In the genomic region with DNA sequence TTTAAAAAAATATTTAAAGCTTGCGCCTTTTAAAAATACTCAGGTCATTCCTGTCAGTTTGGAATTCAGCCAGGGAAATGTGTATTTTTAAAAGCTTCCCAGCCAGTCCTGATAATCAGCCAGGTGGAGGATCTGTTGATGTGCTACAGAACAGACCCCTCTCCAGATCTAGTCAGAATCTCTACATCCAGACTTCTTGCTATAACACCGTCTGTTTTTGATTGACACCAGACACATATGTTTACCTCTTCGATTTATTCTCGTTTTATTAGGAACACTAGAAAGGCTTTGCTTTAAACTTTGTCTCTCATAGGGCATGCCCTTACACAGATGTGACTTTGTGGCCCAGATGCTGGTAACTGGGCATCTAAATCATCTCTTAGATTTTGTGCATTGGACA, we compare ENCODE assay signal across 20 cellular contexts. TPM values are rescaled to one million over a fixed set of nuclear protein-coding genes. Genes with fewer than 3 reads are reported as not detected.
A peak's percentile ranks its signal among the peaks of the same experiment; 100 is the strongest.
DNase-seq lines count a peak whose midpoint lies in the region; ATAC-seq, FAIRE-seq and TF ChIP-seq lines count a peak whose summit lies in the region.
"Had no signal": no experiment of that assay in that cellular context is flagged by ENCODE, and none has a peak within 500 bp of the region (broad histone marks: within the 10 kb centered on the region; RNA-seq: fewer than 3 reads in every experiment).

No MANE protein-coding gene starts in this region.

- RAD21 ChIA-PET in GM12878 (lab: Charles Lee; ENCODE audit: unreplicated experiment) = no interaction called here

- H2BK120ac ChIP-seq in mesenchymal stem cell (ENCODE audit: low read depth, low read length) = no peak overlapping the region

- H3K36me3 ChIP-seq in heart left ventricle = no peaks in the 10 kb centered on the region
- no peaks in the 10 kb centered on the region for H3K36me3 ChIP-seq in GM12878 (ENCODE audit: control insufficient read depth in 2 of 2, insufficient read depth in 2 of 2, low read length in 1 of 2)
- H3K36me3 ChIP-seq in mesenchymal stem cell (ENCODE audit: control insufficient read depth in 1 of 2, insufficient read depth in 2 of 2, low read depth in 1 of 2, low read length in 2 of 2) = peaks cover 0 to 7% of the 10 kb centered on the region in 2 experiments
- no peaks in the 10 kb centered on the region for H3K36me3 ChIP-seq in urinary bladder (ENCODE audit: insufficient read depth)
- H3K36me3 ChIP-seq: sigmoid colon had no signal

- no peaks in the 10 kb centered on the region for H3K36me3 Mint-ChIP-seq in T-helper 2 cell treated with Interferon-gamma antibody and Interleukin-4, amounts not matched to agents 5 μg/mL and 100 μg/mL, for 36 hours (ENCODE audit: low read depth)

- H3K9ac ChIP-seq in GM12878 (ENCODE audit: control insufficient read depth, insufficient read depth, low read length) (no peak overlapping the region), mesenchymal stem cell (ENCODE audit: low read length) (no peak overlapping the region)

- SMC1A ChIA-PET in GM12878 (lab: Charles Lee; ENCODE audit: uncharacterized antibody, unreplicated experiment) = no interaction called here

- H3K27me3 Mint-ChIP-seq in T-helper 2 cell treated with Interferon-gamma antibody and Interleukin-4, amounts not matched to agents 5 μg/mL and 100 μg/mL, for 36 hours (ENCODE audit: low read depth) = no peaks in the 10 kb centered on the region
- H3K27me3 Mint-ChIP-seq: CD4-positive, alpha-beta T cell; effector memory CD8-positive, alpha-beta T cell; IgD-negative memory B cell; stimulated activated naive CD8-positive, alpha-beta T cell treated with anti-CD3 and anti-CD28 coated beads, Interleukin-15, Interleukin-2, amounts not matched to agents 100 ng/mL and 50 ng/mL, for 24 hours had no signal

- peak overlapping the region in 1 of 2 experiments; percentile 28 for H2BK12ac ChIP-seq in mesenchymal stem cell (ENCODE audit: low read length in 2 of 2)

- peak overlapping the region; percentile 38 for H2AK5ac ChIP-seq in mesenchymal stem cell (ENCODE audit: low read length, severe bottlenecking)

- no peak overlapping the region for H3K23ac ChIP-seq in mesenchymal stem cell (ENCODE audit: low read length in 2 of 2)

- POLR2A ChIA-PET in GM12878 (lab: Charles Lee) = interaction anchor here (0.5 kb wide), 1 partner anchor 633 kb away, joined by 4 read pairs; no protein-coding TSS in a partner anchor

- DNase-seq in heart left ventricle = no peak
- DNase-seq in right cardiac atrium = no peak
- DNase-seq in GM12878 (ENCODE audit: low read depth, low spot score) = no peak
- no peak for DNase-seq in mesenchymal stem cell
- DNase-seq in T-helper 2 cell treated with Interferon-gamma antibody and Interleukin-4, amounts not matched to agents 5 μg/mL and 100 μg/mL, for 36 hours (ENCODE audit: low spot score) = no peak
- DNase-seq: CD4-positive, alpha-beta T cell; cerebellar nuclear complex; DMS79; effector memory CD8-positive, alpha-beta T cell; NCI-H1694 treated with DMSO at 0.1 percent for 48 hours; SHP77 treated with DMSO at 0.1 percent for 48 hours; sigmoid colon; stimulated activated CD4-positive, alpha-beta T cell treated with anti-CD3 and anti-CD28 coated beads, Interleukin-1b, Interleukin-23, amount 100 ng/mL, for 48 hours had no signal

- peak overlapping the region in 1 of 2 experiments; percentile 49 for H3K4ac ChIP-seq in mesenchymal stem cell (ENCODE audit: low read depth in 1 of 2, low read length in 2 of 2)

- no peaks in the 10 kb centered on the region for H3K9me3 Mint-ChIP-seq in T-helper 2 cell treated with Interferon-gamma antibody and Interleukin-4, amounts not matched to agents 5 μg/mL and 100 μg/mL, for 36 hours
- H3K9me3 Mint-ChIP-seq: CD4-positive, alpha-beta T cell; effector memory CD8-positive, alpha-beta T cell; IgD-negative memory B cell; stimulated activated naive CD8-positive, alpha-beta T cell treated with anti-CD3 and anti-CD28 coated beads, Interleukin-15, Interleukin-2, amounts not matched to agents 100 ng/mL and 50 ng/mL, for 24 hours had no signal

- no peak overlapping the region for H3K14ac ChIP-seq in mesenchymal stem cell (ENCODE audit: low read length in 2 of 2)

- no peak for FAIRE-seq in GM12878 (lab: Jason Lieb, UNC)
- FAIRE-seq: keratinocyte had no signal

- no peaks in the 10 kb centered on the region for H3K27me3 ChIP-seq in heart left ventricle
- H3K27me3 ChIP-seq in right cardiac atrium (ENCODE audit: control insufficient read depth, insufficient read depth) = no peaks in the 10 kb centered on the region
- H3K27me3 ChIP-seq in GM12878 (replicated peaks in 1 of 2; ENCODE audit: control insufficient read depth in 2 of 2, insufficient read depth in 2 of 2, low read length in 1 of 2) = no peaks in the 10 kb centered on the region
- H3K27me3 ChIP-seq in mesenchymal stem cell (ENCODE audit: control insufficient read depth in 1 of 2, insufficient read depth in 1 of 2, low read length in 2 of 2) = no peaks in the 10 kb centered on the region
- H3K27me3 ChIP-seq: sigmoid colon had no signal

- H4K8ac ChIP-seq in mesenchymal stem cell (ENCODE audit: low read length) = no peak overlapping the region

- CTCF ChIA-PET in GM12878 (lab: Yijun Ruan, JAX) = no interaction called here

- H3K4me1 Mint-ChIP-seq in T-helper 2 cell treated with Interferon-gamma antibody and Interleukin-4, amounts not matched to agents 5 μg/mL and 100 μg/mL, for 36 hours (ENCODE audit: low read depth) = peaks cover 22% of the 10 kb centered on the region

- no peaks in the 10 kb centered on the region for H3K79me2 ChIP-seq in GM12878 (ENCODE audit: control insufficient read depth, insufficient read depth, low read length)

- ATAC-seq in heart left ventricle (no peak), right cardiac atrium (no peak), GM12878 (no peak), GM19395 (IDR thresholded peaks at IDR 0.05; ENCODE audit: unreplicated experiment) (no peak), HG02571 (IDR thresholded peaks at IDR 0.05; ENCODE audit: unreplicated experiment) (no peak)
- ATAC-seq: activated CD4-positive, CD25-positive, alpha-beta regulatory T cell treated with anti-CD3 and anti-CD28 coated beads, Interleukin-2, amount 50 U/mL, for 24 hours; effector memory CD8-positive, alpha-beta T cell had no signal

- H2AFZ ChIP-seq in GM12878 (ENCODE audit: control insufficient read depth, low read depth, low read length) = no peak overlapping the region
- H2AFZ ChIP-seq in mesenchymal stem cell (ENCODE audit: low read depth, low read length) = no peak overlapping the region

- no peak overlapping the region for H2BK15ac ChIP-seq in mesenchymal stem cell (ENCODE audit: low read depth, poor library complexity, severe bottlenecking)

- H3K4me3 Mint-ChIP-seq in T-helper 2 cell treated with Interferon-gamma antibody and Interleukin-4, amounts not matched to agents 5 μg/mL and 100 μg/mL, for 36 hours = no peak overlapping the region
- H3K4me3 Mint-ChIP-seq: CD4-positive, alpha-beta T cell; effector memory CD8-positive, alpha-beta T cell; IgD-negative memory B cell; stimulated activated naive CD8-positive, alpha-beta T cell treated with anti-CD3 and anti-CD28 coated beads, Interleukin-15, Interleukin-2, amounts not matched to agents 100 ng/mL and 50 ng/mL, for 24 hours had no signal

- WGBS in heart left ventricle, 4 donors = 31 to 54% (median 43%) methylated on average over 4 of the region's 4 CpGs
- WGBS in right cardiac atrium = 57% methylated on average over 4 of the region's 4 CpGs
- 94% methylated on average over 4 of the region's 4 CpGs for WGBS in GM12878 (ENCODE audit: insufficient coverage, insufficient replicate concordance, low lambda C conversion rate, missing lambda C conversion rate)
- WGBS in mesenchymal stem cell = 63% methylated on average over 4 of the region's 4 CpGs
- WGBS in urinary bladder = 49% methylated on average over 4 of the region's 4 CpGs

- no peak overlapping the region for H4K91ac ChIP-seq in mesenchymal stem cell (ENCODE audit: low read length)

- in situ Hi-C loops in GM12878 (cut with MboI) = no loop called here

- no peaks in the 10 kb centered on the region for H3K9me3 ChIP-seq in heart left ventricle
- H3K9me3 ChIP-seq in right cardiac atrium (ENCODE audit: control insufficient read depth, low read length) = no peaks in the 10 kb centered on the region
- H3K9me3 ChIP-seq in GM12878 (replicated peaks; ENCODE audit: control insufficient read depth, insufficient read depth, low read length) = no peaks in the 10 kb centered on the region
- H3K9me3 ChIP-seq in mesenchymal stem cell (ENCODE audit: control insufficient read depth, low read length) = no peaks in the 10 kb centered on the region
- H3K9me3 ChIP-seq: sigmoid colon had no signal

- H4K20me1 ChIP-seq in GM12878 (ENCODE audit: control insufficient read depth, insufficient read depth) = no peaks in the 10 kb centered on the region

- H2BK5ac ChIP-seq in mesenchymal stem cell (ENCODE audit: low read depth, low read length, poor library complexity, severe bottlenecking) = peak overlapping the region; percentile 24

- H3K4me1 ChIP-seq in heart left ventricle (peaks cover 0 to 40% (median 19%) of the 10 kb centered on the region in 12 donors), right cardiac atrium (ENCODE audit: control insufficient read depth, insufficient read depth, low read length) (no peaks in the 10 kb centered on the region), GM12878 (ENCODE audit: control insufficient read depth, insufficient read depth, low read length) (peaks cover 6% of the 10 kb centered on the region; the same call in 1 of the 2 replicates), mesenchymal stem cell (ENCODE audit: control insufficient read depth, insufficient read depth, low read depth, low read length) (peaks cover 27% of the 10 kb centered on the region), urinary bladder (ENCODE audit: insufficient read depth) (no peaks in the 10 kb centered on the region)

- intact Hi-C loops in heart left ventricle (cut with DNase I) = loop anchor here in 6 of 10 donors (5.0 to 10.0 kb wide), 6 partner anchors 78 to 558 kb away; no protein-coding TSS in a partner anchor
- intact Hi-C loops in right cardiac atrium (cut with DNase I) = loop anchor here in 2 of 4 donors (10.0 kb wide), 1 partner anchor 118 kb away; no protein-coding TSS in a partner anchor
- intact Hi-C loops in GM12878 (cut with micrococcal nuclease; ENCODE audit: unreplicated experiment) = loop anchor here (10.0 kb wide), 1 partner anchor 118 kb away; no protein-coding TSS in a partner anchor

- no peak overlapping the region for H3K4me2 ChIP-seq in GM12878 (ENCODE audit: control insufficient read depth, insufficient read depth)
- no peak overlapping the region for H3K4me2 ChIP-seq in mesenchymal stem cell (ENCODE audit: low read length, poor library complexity, severe bottlenecking)

- peaks cover 1% of the 10 kb centered on the region for H3K79me1 ChIP-seq in mesenchymal stem cell (replicated peaks; ENCODE audit: low read length, poor library complexity, severe bottlenecking)

- no peak for TF ChIP-seq EP300 in GM12878 (IDR thresholded peaks at IDR 0.05; ENCODE audit: borderline replicate concordance in 1 of 2, control insufficient read depth in 1 of 2, low read depth in 2 of 2, low read length in 2 of 2)

- H3K27ac Mint-ChIP-seq in T-helper 2 cell treated with Interferon-gamma antibody and Interleukin-4, amounts not matched to agents 5 μg/mL and 100 μg/mL, for 36 hours = no peak overlapping the region
- H3K27ac Mint-ChIP-seq: CD4-positive, alpha-beta T cell; effector memory CD8-positive, alpha-beta T cell had no signal

- H3K4me3 ChIP-seq in heart left ventricle = no peak overlapping the region
- H3K4me3 ChIP-seq in right cardiac atrium (ENCODE audit: low read length) = no peak overlapping the region
- H3K4me3 ChIP-seq in GM12878 = no peak overlapping the region
- no peak overlapping the region for H3K4me3 ChIP-seq in mesenchymal stem cell (ENCODE audit: insufficient read depth in 1 of 2, low read depth in 1 of 2, low read length in 2 of 2)
- H3K4me3 ChIP-seq in urinary bladder (ENCODE audit: low read depth, low read length) = no peak overlapping the region
- H3K4me3 ChIP-seq: sigmoid colon had no signal

- H3K18ac ChIP-seq in mesenchymal stem cell (ENCODE audit: low read depth in 1 of 2, low read length in 2 of 2) = peak overlapping the region in 1 of 2 experiments; percentile 52

- H3K27ac ChIP-seq in heart left ventricle (peak overlapping the region in 9 of 12 donors; percentile 1 to 89 (median 81)), right cardiac atrium (ENCODE audit: low read length) (no peak overlapping the region), GM12878 (ENCODE audit: control insufficient read depth, insufficient read depth) (no peak overlapping the region), mesenchymal stem cell (ENCODE audit: low read length, poor library complexity, severe bottlenecking) (peak overlapping the region; percentile 71), urinary bladder (ENCODE audit: low read depth) (peak overlapping the region; percentile 10)

- TF ChIP-seq CTCF in heart left ventricle (IDR thresholded peaks at IDR 0.05) (no peak), GM12878 (IDR thresholded peaks at IDR 0.05 in 2 of 3, conservative IDR thresholded peaks at IDR 0.05 in 1 of 3; ENCODE audit: control insufficient read depth in 2 of 3, extremely low read depth in 1 of 3, insufficient read depth in 1 of 3, low read depth in 3 of 3, low read length in 3 of 3) (no peak)

- no peak for TF ChIP-seq RAD21 in GM12878 (IDR thresholded peaks at IDR 0.05; ENCODE audit: insufficient read depth, low read depth, low read length)

- TF ChIP-seq POLR2A in heart left ventricle (IDR thresholded peaks at IDR 0.05) = no peak
- no peak for TF ChIP-seq POLR2A in GM12878 (IDR thresholded peaks at IDR 0.05; ENCODE audit: low read depth, low read length)

- no TSS peak for BruUV-seq in GM12878 (replicated peaks; lab: Mats Ljungman, UMichigan)

RNA-seq across cellular contexts. Expression of a gene that starts 11.7 kb away (rescaled TPM):
- 10 to 100 TPM in 1 of 9 donors, 1 to 10 TPM in 8; 2.7 to 12.2 (median 5.1) TPM for total RNA-seq in heart left ventricle
- 1 to 10 TPM; 1.3 to 2.4 TPM for polyA plus RNA-seq in heart left ventricle
- 1 to 10 TPM; 2.5 to 5.2 (median 3.5) TPM for total RNA-seq in right cardiac atrium
- 0.93 TPM for polyA plus RNA-seq in right cardiac atrium
- 5.4 and 5.5 TPM in 2 replicates for total RNA-seq in GM12878 (2013; cell fraction: nucleolus; rRNA removed)
- total RNA-seq in GM12878 (2014; rRNA removed) = 2.1 and 2.6 TPM in 2 replicates
- total RNA-seq in GM12878 (2014; rRNA removed; fragmentation: Illumina TruSeq; extraction: Trizol) = 3.0 and 3.1 TPM in 2 replicates
- 4.3 and 4.7 TPM in 2 replicates for total RNA-seq in GM12878 (2021)
- polyA plus RNA-seq in GM12878 (2011; ENCODE audit: low read depth) = 0.54 TPM
- 1.3 and 2.6 TPM in 2 replicates for polyA plus RNA-seq in GM12878 (2011; rRNA removed)
- 0.57 and 0.67 TPM in 2 replicates for polyA plus RNA-seq in GM12878 (2011; cell fraction: cytosol; rRNA removed)
- polyA plus RNA-seq in GM12878 (2011; cell fraction: nucleus; rRNA removed) = 0.55 and 0.63 TPM in 2 replicates
- 0.60 and 0.88 TPM in 2 replicates for polyA plus RNA-seq in GM12878 (2012)
- 0.65 and 1.1 TPM in 2 replicates for polyA plus RNA-seq in GM12878 (2014; fragmentation: Illumina TruSeq; extraction: Trizol)
- 1 to 10 TPM in 1 of 2 experiments, under 1 TPM in 1; 0.57 to 1.9 TPM for polyA plus RNA-seq in GM12878 (2014; fragmentation: Nextera tagmentation; extraction: Ambion mirVana)
- polyA plus RNA-seq in GM12878 (2014; rRNA removed) = 0.85 and 0.86 TPM in 2 replicates
- polyA plus RNA-seq in GM12878 (2016; fragmentation: Nextera tagmentation; extraction: Ambion mirVana) = 1 to 10 TPM; 2.5 to 3.0 TPM
- polyA minus RNA-seq in GM12878 (2011; rRNA and poly(A)+ RNA removed) = 1.2 and 1.8 TPM in 2 replicates
- 1.2 and 1.6 TPM in 2 replicates for polyA minus RNA-seq in GM12878 (2011; cell fraction: cytosol; rRNA and poly(A)+ RNA removed)
- 0.73 and 1.1 TPM in 2 replicates for polyA minus RNA-seq in GM12878 (2011; cell fraction: nucleus; rRNA and poly(A)+ RNA removed)
- 2.3 TPM for polyA plus RNA-seq in mesenchymal stem cell (2013, experiment 1 of 2)
- 2.5 TPM for polyA plus RNA-seq in mesenchymal stem cell (2013, experiment 2 of 2)
- 11.7 TPM for total RNA-seq in urinary bladder
- polyA plus RNA-seq in urinary bladder = 0.52 TPM

RNA-seq across cellular contexts. Expression of a gene that starts 51.7 kb away (rescaled TPM):
- total RNA-seq in heart left ventricle = 10 to 100 TPM in 2 of 9 donors, 1 to 10 TPM in 7; 2.4 to 10.4 (median 4.9) TPM
- polyA plus RNA-seq in heart left ventricle = 10 to 100 TPM in 1 of 2 donors, 1 to 10 TPM in 1; 3.0 to 20.7 TPM
- 1 to 10 TPM; 2.1 to 6.9 (median 2.9) TPM for total RNA-seq in right cardiac atrium
- polyA plus RNA-seq in right cardiac atrium = 12.9 TPM
- not detected in 2 replicates for total RNA-seq in GM12878 (2013; cell fraction: nucleolus; rRNA removed)
- not detected in 2 replicates for total RNA-seq in GM12878 (2014; rRNA removed)
- not detected in 2 replicates for total RNA-seq in GM12878 (2014; rRNA removed; fragmentation: Illumina TruSeq; extraction: Trizol)
- 0.05 TPM in 1 of 2 replicates, not detected in the other for total RNA-seq in GM12878 (2021)
- 0.10 TPM for polyA plus RNA-seq in GM12878 (2011; ENCODE audit: low read depth)
- not detected in 2 replicates for polyA plus RNA-seq in GM12878 (2011; rRNA removed)
- not detected in 2 replicates for polyA plus RNA-seq in GM12878 (2011; cell fraction: cytosol; rRNA removed)
- 0.07 TPM in 1 of 2 replicates, not detected in the other for polyA plus RNA-seq in GM12878 (2011; cell fraction: nucleus; rRNA removed)
- polyA plus RNA-seq in GM12878 (2012) = 0.32 and 0.50 TPM in 2 replicates
- polyA plus RNA-seq in GM12878 (2014; fragmentation: Illumina TruSeq; extraction: Trizol) = 0.07 TPM in 1 of 2 replicates, not detected in the other
- not detected for polyA plus RNA-seq in GM12878 (2014; fragmentation: Nextera tagmentation; extraction: Ambion mirVana)
- polyA plus RNA-seq in GM12878 (2014; rRNA removed) = 0.04 TPM in 1 of 2 replicates, not detected in the other
- under 1 TPM; 0.17 to 0.55 TPM for polyA plus RNA-seq in GM12878 (2016; fragmentation: Nextera tagmentation; extraction: Ambion mirVana)
- not detected in 2 replicates for polyA minus RNA-seq in GM12878 (2011; rRNA and poly(A)+ RNA removed)
- polyA minus RNA-seq in GM12878 (2011; cell fraction: cytosol; rRNA and poly(A)+ RNA removed) = not detected in 2 replicates
- polyA minus RNA-seq in GM12878 (2011; cell fraction: nucleus; rRNA and poly(A)+ RNA removed) = not detected in 2 replicates
- polyA plus RNA-seq in mesenchymal stem cell (2013, experiment 1 of 2) = 45.9 TPM
- 43.6 TPM for polyA plus RNA-seq in mesenchymal stem cell (2013, experiment 2 of 2)
- total RNA-seq in urinary bladder = 8.2 TPM
- polyA plus RNA-seq in urinary bladder = 15.0 TPM
- total RNA-seq: CD4-positive, alpha-beta T cell had no signal

RNA-seq across cellular contexts. Expression of a gene that starts 51.8 kb away (rescaled TPM):
- total RNA-seq in heart left ventricle (1 to 10 TPM; 1.7 to 5.1 (median 2.1) TPM), right cardiac atrium (1 to 10 TPM; 1.6 to 3.5 (median 2.2) TPM), GM12878 (2014; rRNA removed) (196 and 212 TPM in 2 replicates), GM12878 (2014; rRNA removed; fragmentation: Illumina TruSeq; extraction: Trizol) (30.7 and 40.4 TPM in 2 replicates), GM12878 (2021) (84.3 and 90.1 TPM in 2 replicates), urinary bladder (4.8 TPM)
- polyA plus RNA-seq in heart left ventricle (1 to 10 TPM in 1 of 2 donors, under 1 TPM in 1; 0.78 to 1.8 TPM), right cardiac atrium (2.4 TPM), GM12878 (2011; rRNA removed) (21.8 and 31.5 TPM in 2 replicates), GM12878 (2014; fragmentation: Illumina TruSeq; extraction: Trizol) (19.5 and 30.1 TPM in 2 replicates), GM12878 (2014; fragmentation: Nextera tagmentation; extraction: Ambion mirVana) (10 to 100 TPM; 14.8 to 34.2 TPM), GM12878 (2014; rRNA removed) (214 and 266 TPM in 2 replicates), GM12878 (2016; fragmentation: Nextera tagmentation; extraction: Ambion mirVana) (100 to 1,000 TPM; 127 to 132 TPM), urinary bladder (9.2 TPM)
- total RNA-seq in GM12878 (2013; cell fraction: nucleolus; rRNA removed) = 33.2 and 41.2 TPM in 2 replicates
- polyA plus RNA-seq in GM12878 (2011; ENCODE audit: low read depth) = 197 TPM
- 28.9 and 69.9 TPM in 2 replicates for polyA plus RNA-seq in GM12878 (2011; cell fraction: cytosol; rRNA removed)
- polyA plus RNA-seq in GM12878 (2011; cell fraction: nucleus; rRNA removed) = 43.0 and 45.6 TPM in 2 replicates
- 87.8 and 101 TPM in 2 replicates for polyA plus RNA-seq in GM12878 (2012)
- 13.5 and 16.0 TPM in 2 replicates for polyA minus RNA-seq in GM12878 (2011; rRNA and poly(A)+ RNA removed)
- 5.9 and 7.5 TPM in 2 replicates for polyA minus RNA-seq in GM12878 (2011; cell fraction: cytosol; rRNA and poly(A)+ RNA removed)
- 13.7 and 22.7 TPM in 2 replicates for polyA minus RNA-seq in GM12878 (2011; cell fraction: nucleus; rRNA and poly(A)+ RNA removed)
- polyA plus RNA-seq in mesenchymal stem cell (2013, experiment 1 of 2) = 6.6 TPM
- polyA plus RNA-seq in mesenchymal stem cell (2013, experiment 2 of 2) = 7.8 TPM

Comparison
In these comparisons a context has a peak if more than half of its experiments do, and no peak if none do; other contexts are left out.
1. H3K27ac ChIP-seq: peak in heart left ventricle (9 of 12), mesenchymal stem cell (single experiment) and urinary bladder (single experiment); none in right cardiac atrium (single experiment) and GM12878 (single experiment).